14 cellular contexts compared by ENCODE assay signal in genomic region chr11:79236541-79236971, GRCh38.
DNase-seq lines count a peak whose midpoint lies in the region; ATAC-seq, FAIRE-seq and TF ChIP-seq lines count a peak whose summit lies in the region.
"Had no signal": no experiment of that assay in that cellular context is flagged by ENCODE, and none has a peak within 500 bp of the region (broad histone marks: within the 10 kb centered on the region; RNA-seq: fewer than 3 reads in every experiment).

No MANE protein-coding gene starts in this region.

- no peaks in the 10 kb centered on the region for H3K36me3 Mint-ChIP-seq in natural killer cell treated with Interleukin-12 subunit alpha and Interleukin-12 subunit beta and Interleukin-15 and Interleukin-18, amount 100 ng/mL, for 72 hours
- no peaks in the 10 kb centered on the region for H3K36me3 Mint-ChIP-seq in GM23338 (ENCODE audit: low read depth)

- no peaks in the 10 kb centered on the region for H3K9me3 Mint-ChIP-seq in natural killer cell treated with Interleukin-12 subunit alpha and Interleukin-12 subunit beta and Interleukin-15 and Interleukin-18, amount 100 ng/mL, for 72 hours
- no peaks in the 10 kb centered on the region for H3K9me3 Mint-ChIP-seq in GM23338

- H3K9me2 ChIP-seq in GM23338 (ENCODE audit: insufficient read depth) = no peaks in the 10 kb centered on the region

- H3K4me3 ChIP-seq in esophagus (ENCODE audit: low read depth in 1 of 2, low read length in 2 of 2) (no peak overlapping the region), lower lobe of right lung (no peak overlapping the region), upper lobe of left lung (no peak overlapping the region), GM23338 (no peak overlapping the region)
- H3K4me3 ChIP-seq: testis had no signal

- peaks cover 0 to 12% of the 10 kb centered on the region in 2 donors for H3K4me1 ChIP-seq in esophagus (ENCODE audit: control insufficient read depth in 2 of 2, insufficient read depth in 2 of 2, low read length in 1 of 2)
- no peaks in the 10 kb centered on the region for H3K4me1 ChIP-seq in lower lobe of right lung
- H3K4me1 ChIP-seq in upper lobe of left lung = no peaks in the 10 kb centered on the region
- no peaks in the 10 kb centered on the region for H3K4me1 ChIP-seq in GM23338 (ENCODE audit: insufficient read depth)

- H3K27me3 ChIP-seq in esophagus (ENCODE audit: control insufficient read depth in 1 of 2, insufficient read depth in 2 of 2, low read length in 2 of 2) (no peaks in the 10 kb centered on the region), lower lobe of right lung (ENCODE audit: low read depth) (peaks cover 4% of the 10 kb centered on the region), upper lobe of left lung (no peaks in the 10 kb centered on the region), GM23338 (ENCODE audit: insufficient read depth) (no peaks in the 10 kb centered on the region)
- H3K27me3 ChIP-seq: testis had no signal

- H3K79me2 ChIP-seq in GM23338 (replicated peaks; ENCODE audit: insufficient read depth) = no peaks in the 10 kb centered on the region

- FAIRE-seq in GM12892 (lab: Jason Lieb, UNC) = no peak
- FAIRE-seq: H1 had no signal

- H3K27ac ChIP-seq in esophagus (ENCODE audit: low read depth in 2 of 2, low read length in 1 of 2) (peak overlapping the region; percentile 11 to 59), lower lobe of right lung (peak overlapping the region; percentile 21), upper lobe of left lung (no peak overlapping the region), GM23338 (ENCODE audit: low read depth) (no peak overlapping the region)

- H3K4me2 ChIP-seq in GM23338 = no peak overlapping the region

- H3K27me3 Mint-ChIP-seq in natural killer cell treated with Interleukin-12 subunit alpha and Interleukin-12 subunit beta and Interleukin-15 and Interleukin-18, amount 100 ng/mL, for 72 hours = no peaks in the 10 kb centered on the region
- no peaks in the 10 kb centered on the region for H3K27me3 Mint-ChIP-seq in GM23338 (ENCODE audit: insufficient read depth, low read depth, poor library complexity)

- H2AFZ ChIP-seq in GM23338 = no peak overlapping the region

- H3K27ac Mint-ChIP-seq in natural killer cell treated with Interleukin-12 subunit alpha and Interleukin-12 subunit beta and Interleukin-15 and Interleukin-18, amount 100 ng/mL, for 72 hours = no peak overlapping the region
- H3K27ac Mint-ChIP-seq in GM23338 = no peak overlapping the region

- no peaks in the 10 kb centered on the region for H4K20me1 ChIP-seq in GM23338 (replicated peaks; ENCODE audit: insufficient read depth)

- no peak overlapping the region for H3K4me3 Mint-ChIP-seq in natural killer cell treated with Interleukin-12 subunit alpha and Interleukin-12 subunit beta and Interleukin-15 and Interleukin-18, amount 100 ng/mL, for 72 hours
- H3K4me3 Mint-ChIP-seq in GM23338 = no peak overlapping the region

- peak; percentile 97 for DNase-seq in RPMI7951 (ENCODE audit: low read depth)
- no peak for DNase-seq in lower lobe of right lung
- no peak for DNase-seq in upper lobe of left lung
- DNase-seq in GM12892 (ENCODE audit: insufficient read length) = no peak
- no peak for DNase-seq in natural killer cell treated with Interleukin-12 subunit alpha and Interleukin-12 subunit beta and Interleukin-15 and Interleukin-18, amount 100 ng/mL, for 72 hours (ENCODE audit: low spot score)
- DNase-seq in GM23338 (ENCODE audit: low spot score) = no peak
- DNase-seq in stimulated activated naive CD4-positive, alpha-beta T cell treated with Interleukin-2 at 50 U/mL for 16 hours (lab: John Stamatoyannopoulos, UW) = no peak
- DNase-seq: activated T-cell treated with anti-CD3 and anti-CD28 coated beads for 4 hours, cerebellar nuclear complex, NCI-H345, testis had no signal

- intact Hi-C loops in lower lobe of right lung (cut with DNase I) = no loop called here

- no peak for TF ChIP-seq EP300 in upper lobe of left lung (IDR thresholded peaks at IDR 0.05)

- ATAC-seq in lower lobe of right lung = peak in 1 of 2 donors; percentile 66
- ATAC-seq in upper lobe of left lung (ENCODE audit: low FRiP score in 2 of 2) = peak; percentile 66 to 77
- ATAC-seq in natural killer cell treated with Interleukin-12 subunit alpha and Interleukin-12 subunit beta and Interleukin-15 and Interleukin-18, amount 100 ng/mL, for 72 hours = no peak
- ATAC-seq in GM23338 = no peak
- ATAC-seq: Panc1 had no signal

- TF ChIP-seq POLR2A in upper lobe of left lung (IDR thresholded peaks at IDR 0.05) (no peak), GM12892 (IDR thresholded peaks at IDR 0.05; ENCODE audit: low read depth, low read length) (no peak)

- WGBS in esophagus, 2 donors = 63 to 77% methylated on average over 11 of the region's 11 CpGs
- 68 to 77% methylated on average over 9 to 11 of the region's 11 CpGs for WGBS in upper lobe of left lung, 2 donors

- H3K9me3 ChIP-seq in esophagus (ENCODE audit: control insufficient read depth in 2 of 2, insufficient read depth in 1 of 2, low read depth in 1 of 2, low read length in 1 of 2) (no peaks in the 10 kb centered on the region), lower lobe of right lung (no peaks in the 10 kb centered on the region), upper lobe of left lung (no peaks in the 10 kb centered on the region)
- H3K9me3 ChIP-seq: testis had no signal

- H3K36me3 ChIP-seq in esophagus (ENCODE audit: control insufficient read depth in 2 of 2, insufficient read depth in 2 of 2, low read length in 1 of 2) (no peaks in the 10 kb centered on the region), lower lobe of right lung (no peaks in the 10 kb centered on the region), upper lobe of left lung (no peaks in the 10 kb centered on the region), GM23338 (ENCODE audit: insufficient read depth) (no peaks in the 10 kb centered on the region)

- TF ChIP-seq CTCF in lower lobe of right lung (IDR thresholded peaks at IDR 0.05) = no peak
- TF ChIP-seq CTCF in upper lobe of left lung (IDR thresholded peaks at IDR 0.05) = no peak
- no peak for TF ChIP-seq CTCF in GM23338 (conservative IDR thresholded peaks at IDR 0.05; ENCODE audit: low read depth in 2 of 2)

- H3F3A ChIP-seq in GM23338 (replicated peaks; ENCODE audit: low read depth) = no peaks in the 10 kb centered on the region

- H3K4me1 Mint-ChIP-seq in natural killer cell treated with Interleukin-12 subunit alpha and Interleukin-12 subunit beta and Interleukin-15 and Interleukin-18, amount 100 ng/mL, for 72 hours (ENCODE audit: low read depth in 2 of 2) = no peaks in the 10 kb centered on the region
- peaks cover 4% of the 10 kb centered on the region; the same call in 2 of the 3 replicates for H3K4me1 Mint-ChIP-seq in GM23338

TF ChIP-seq in GM23338, 12 proteins besides CTCF, POLR2A, EP300 and RAD21 (continues in another document):
- TF ChIP-seq REST (IDR thresholded peaks at IDR 0.05; ENCODE audit: unreplicated experiment) = no peak
- no peak for TF ChIP-seq ETS1 (IDR thresholded peaks at IDR 0.05)
- no peak for TF ChIP-seq ZNF114 (CRISPR knock-in tag; IDR thresholded peaks at IDR 0.05)

Comparison
In these comparisons a context has a peak if more than half of its experiments do, and no peak if none do; other contexts are left out.
1. H3K27ac ChIP-seq: peak in esophagus (2 of 2) and lower lobe of right lung (single experiment); none in upper lobe of left lung (0 of 4) and GM23338 (single experiment).
2. ATAC-seq: peak in upper lobe of left lung (2 of 2); none in natural killer cell treated with Interleukin-12 subunit alpha and Interleukin-12 subunit beta and Interleukin-15 and Interleukin-18, amount 100 ng/mL, for 72 hours (0 of 2) and GM23338 (single experiment).